8 cellular contexts compared by ENCODE assay signal in the genomic region with DNA sequence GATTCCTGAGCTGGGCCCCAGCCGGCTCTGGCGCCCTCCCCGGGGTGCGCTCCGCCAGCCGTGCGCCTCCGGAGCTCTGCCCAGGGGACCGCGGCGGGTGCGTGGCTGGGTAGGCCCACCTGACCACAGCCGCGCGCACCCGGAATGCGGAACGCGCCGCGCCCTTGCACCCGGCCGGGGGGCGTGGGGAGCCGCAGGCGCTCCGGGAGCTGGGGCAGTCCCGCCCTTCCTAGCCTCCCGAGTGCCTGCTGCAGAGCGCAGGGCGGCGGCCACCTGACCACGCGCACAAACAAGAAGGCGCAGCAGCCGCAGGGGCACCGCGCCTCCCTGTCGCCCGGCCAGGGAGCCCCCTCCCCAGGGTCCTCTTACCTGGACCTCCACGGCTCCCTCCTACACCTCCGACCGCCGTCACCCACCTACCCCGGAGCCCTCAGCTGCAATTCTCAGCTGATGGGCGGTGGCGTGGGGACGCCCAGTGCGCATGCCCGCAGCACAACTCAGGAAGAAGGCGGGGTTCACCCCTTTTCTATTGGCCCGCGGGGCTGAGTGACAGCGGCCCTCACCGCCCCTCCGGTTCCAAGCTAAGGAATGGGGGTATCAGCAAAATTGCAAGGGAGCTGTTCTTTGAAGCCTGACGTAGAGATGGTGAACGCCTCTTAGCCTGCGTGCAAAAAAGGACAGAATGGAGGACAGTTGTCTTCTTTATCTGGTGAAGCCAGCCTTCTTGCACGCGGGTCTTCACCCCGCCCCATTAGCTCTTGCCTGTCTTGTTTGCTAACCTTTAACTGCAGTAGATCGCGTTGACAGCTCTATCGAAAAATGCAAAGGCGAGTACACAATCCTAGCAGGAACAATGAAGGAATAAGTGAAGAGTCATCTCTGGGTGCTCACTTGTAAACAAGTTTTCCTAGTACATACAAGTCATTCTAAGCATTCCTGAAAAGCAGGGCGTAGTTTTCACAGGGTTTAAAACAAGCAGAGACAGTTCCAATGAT. TPM values are rescaled to one million over a fixed set of nuclear protein-coding genes. Genes with fewer than 3 reads are reported as not detected.
DNase-seq lines count a peak whose midpoint lies in the region; ATAC-seq and TF ChIP-seq lines count a peak whose summit lies in the region.

A gene with protein sequence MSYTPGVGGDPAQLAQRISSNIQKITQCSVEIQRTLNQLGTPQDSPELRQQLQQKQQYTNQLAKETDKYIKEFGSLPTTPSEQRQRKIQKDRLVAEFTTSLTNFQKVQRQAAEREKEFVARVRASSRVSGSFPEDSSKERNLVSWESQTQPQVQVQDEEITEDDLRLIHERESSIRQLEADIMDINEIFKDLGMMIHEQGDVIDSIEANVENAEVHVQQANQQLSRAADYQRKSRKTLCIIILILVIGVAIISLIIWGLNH (minus strand): TSS at position 479 of the 995 bp plus-strand sequence. CDS start 9,586 bp downstream, outside the sequence.

- H3K4me3 ChIP-seq in left ventricle myocardium inferior (peak within 1 kb of the TSS; percentile 90), upper lobe of right lung (peak within 1 kb of the TSS; percentile 71)

- H3K9me3 ChIP-seq in left ventricle myocardium inferior (replicated peaks): no peaks in the 10 kb centered on the region
- no peaks in the 10 kb centered on the region for H3K9me3 ChIP-seq in upper lobe of right lung

- intact Hi-C loops in left ventricle myocardium inferior (cut with micrococcal nuclease): no loop called here
- intact Hi-C loops in upper lobe of right lung (cut with DNase I): no loop called here

- H3K27ac Mint-ChIP-seq in progenitor cell of endocrine pancreas: peak within 1 kb of the TSS; percentile 99

- peak within 1 kb of the TSS; percentile 95 for H3K4me3 Mint-ChIP-seq in progenitor cell of endocrine pancreas (ENCODE audit: low read depth)

- no peaks in the 10 kb centered on the region for H3K9me3 Mint-ChIP-seq in progenitor cell of endocrine pancreas (ENCODE audit: low read depth)

- ATAC-seq in GM18498 (IDR thresholded peaks at IDR 0.05; ENCODE audit: unreplicated experiment): peak; percentile 88
- ATAC-seq in HG02870 (IDR thresholded peaks at IDR 0.05; ENCODE audit: unreplicated experiment): peak; percentile 91
- ATAC-seq in upper lobe of right lung: peak; percentile 96

- peaks cover 3% of the 10 kb centered on the region for H3K36me3 Mint-ChIP-seq in progenitor cell of endocrine pancreas (ENCODE audit: insufficient read depth)

- H3K36me3 ChIP-seq in left ventricle myocardium inferior: no peaks in the 10 kb centered on the region
- no peaks in the 10 kb centered on the region for H3K36me3 ChIP-seq in upper lobe of right lung

- peak within 1 kb of the TSS; percentile 95 for H3K27ac ChIP-seq in angular gyrus (ENCODE audit: low read depth, low read length)
- H3K27ac ChIP-seq in left ventricle myocardium inferior (replicated peaks): peak within 1 kb of the TSS; percentile 96
- H3K27ac ChIP-seq in upper lobe of right lung: peak within 1 kb of the TSS; percentile 90

- TF ChIP-seq CTCF in left ventricle myocardium inferior (IDR thresholded peaks at IDR 0.05; ENCODE audit: borderline replicate concordance) (no peak), progenitor cell of endocrine pancreas (IDR thresholded peaks at IDR 0.05; ENCODE audit: unreplicated experiment) (no peak), upper lobe of right lung (IDR thresholded peaks at IDR 0.05) (no peak)

- H3K4me1 ChIP-seq in left ventricle myocardium inferior (peaks cover 52% of the 10 kb centered on the region), upper lobe of right lung (peaks cover 29% of the 10 kb centered on the region)

- H3K27me3 ChIP-seq in left ventricle myocardium inferior (ENCODE audit: low read depth) (no peaks in the 10 kb centered on the region), upper lobe of right lung (no peaks in the 10 kb centered on the region)

- peak; percentile 60 for DNase-seq in NCI-H1694 treated with DMSO at 0.1 percent for 48 hours (lab: John Stamatoyannopoulos, UW)
- DNase-seq in T-helper 2 cell: peak; percentile 59 to 90 (median 79)
- DNase-seq in left ventricle myocardium inferior: peak; percentile 92
- peak; percentile 85 for DNase-seq in progenitor cell of endocrine pancreas (ENCODE audit: low spot score, unreplicated experiment)
- DNase-seq in upper lobe of right lung: peak; percentile 95

- H3K27me3 Mint-ChIP-seq in progenitor cell of endocrine pancreas: peaks cover 9% of the 10 kb centered on the region

- H3K4me1 Mint-ChIP-seq in progenitor cell of endocrine pancreas (ENCODE audit: low read depth): peaks cover 27% of the 10 kb centered on the region

RNA-seq across cellular contexts. Expression of the gene that starts here (rescaled TPM):
- total RNA-seq in left ventricle myocardium inferior: 48.4 TPM
- 40.5 and 49.3 TPM in 2 replicates for total RNA-seq in progenitor cell of endocrine pancreas
- 89.1 TPM for total RNA-seq in upper lobe of right lung

Comparison
In these comparisons a context has a peak if more than half of its experiments do, and no peak if none do; other contexts are left out.
1. Peak in every context shown above with its lines: DNase-seq, ATAC-seq, H3K4me3 ChIP-seq and H3K27ac ChIP-seq.